Comparison of ENCODE assay signal across 19 cellular contexts in the genomic region with DNA sequence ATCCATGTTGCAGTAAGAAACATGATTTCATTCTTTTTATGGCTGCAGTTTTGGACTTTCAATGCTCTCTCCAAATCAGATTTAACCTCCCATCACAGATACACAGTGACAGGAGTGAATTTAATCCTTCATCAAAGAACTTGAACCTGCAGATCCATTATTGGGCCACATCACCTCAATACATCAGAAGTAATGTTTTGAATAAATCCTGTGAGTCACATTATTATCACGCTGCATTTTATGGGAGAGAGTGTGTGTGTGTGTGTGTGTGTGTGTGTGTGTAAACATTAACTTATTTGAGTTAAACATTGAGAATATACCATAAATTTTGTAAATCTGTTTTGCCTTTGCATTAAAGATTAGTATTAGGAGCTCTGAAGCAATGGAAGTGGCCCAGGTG.
"Had no signal": no experiment of that assay in that cellular context is flagged by ENCODE, and none has a peak within 500 bp of the region (broad histone marks: within the 10 kb centered on the region; RNA-seq: fewer than 3 reads in every experiment).

No MANE protein-coding gene starts in this region.

- H3K9me3 ChIP-seq: gastroesophageal sphincter, heart right ventricle, psoas muscle, SK-N-SH, tibial artery had no signal

- H3K27ac ChIP-seq: gastroesophageal sphincter, heart right ventricle, psoas muscle, tibial artery had no signal

- ATAC-seq: esophagus mucosa, gastroesophageal sphincter, heart right ventricle, left ventricle myocardium superior, psoas muscle, sciatic nerve had no signal

- H3K9ac ChIP-seq: SK-N-SH had no signal

- H3K4me1 ChIP-seq: psoas muscle had no signal

- H3K4me2 ChIP-seq: SK-N-SH had no signal

- H3K4me3 ChIP-seq: gastroesophageal sphincter, heart right ventricle, psoas muscle, tibial artery had no signal

- H3K36me3 ChIP-seq: gastroesophageal sphincter, heart right ventricle, tibial artery had no signal

- H3K27me3 ChIP-seq: gastroesophageal sphincter, heart right ventricle, tibial artery had no signal

- H3K9me3 Mint-ChIP-seq: activated CD4-positive, alpha-beta T cell treated with anti-CD3 and anti-CD28 coated beads, Interleukin-2, amount 10 ng/mL, durations not matched to agents 7 days and 5 days; activated naive CD4-positive, alpha-beta T cell treated with anti-CD3 and anti-CD28 coated beads, Interleukin-2, amount 10 ng/mL, durations not matched to agents 7 days and 5 days; activated T-helper 2 cell treated with anti-CD3 and anti-CD28 coated beads, Interferon-gamma antibody, Interleukin-2, Interleukin-4, amounts not matched to agents 10 μg/mL and 5 μg/mL and 100 μg/mL, durations not matched to agents 14 hours and 24 hours and 36 hours; immature natural killer cell had no signal

- DNase-seq: activated CD4-positive, alpha-beta T cell treated with anti-CD3 and anti-CD28 coated beads, Interleukin-2, amount 10 ng/mL, durations not matched to agents 7 days and 5 days; activated naive CD4-positive, alpha-beta T cell treated with anti-CD3 and anti-CD28 coated beads, Interleukin-2, amount 10 ng/mL, durations not matched to agents 7 days and 5 days; amniotic stem cell; effector CD8-positive, alpha-beta T cell; heart right ventricle; immature natural killer cell; kidney glomerular epithelial cell; left ventricle myocardium superior; psoas muscle; SK-N-SH; stimulated activated CD4-positive, alpha-beta T cell treated with anti-CD3 and anti-CD28 coated beads, Interleukin-4, amount 100 ng/mL, for 4 hours; stimulated activated naive CD4-positive, alpha-beta T cell; substantia nigra; T-helper 9 cell; tibial artery had no signal

- H3K4me3 Mint-ChIP-seq: activated CD4-positive, alpha-beta T cell treated with anti-CD3 and anti-CD28 coated beads, Interleukin-2, amount 10 ng/mL, durations not matched to agents 7 days and 5 days; activated naive CD4-positive, alpha-beta T cell treated with anti-CD3 and anti-CD28 coated beads, Interleukin-2, amount 10 ng/mL, durations not matched to agents 7 days and 5 days; immature natural killer cell had no signal

- H3K27me3 Mint-ChIP-seq: activated CD4-positive, alpha-beta T cell treated with anti-CD3 and anti-CD28 coated beads, Interleukin-2, amount 10 ng/mL, durations not matched to agents 7 days and 5 days; activated naive CD4-positive, alpha-beta T cell treated with anti-CD3 and anti-CD28 coated beads, Interleukin-2, amount 10 ng/mL, durations not matched to agents 7 days and 5 days had no signal

- H3K9me2 ChIP-seq: SK-N-SH had no signal

- H3K27ac Mint-ChIP-seq: activated CD4-positive, alpha-beta T cell treated with anti-CD3 and anti-CD28 coated beads, Interleukin-2, amount 10 ng/mL, durations not matched to agents 7 days and 5 days; activated naive CD4-positive, alpha-beta T cell treated with anti-CD3 and anti-CD28 coated beads, Interleukin-2, amount 10 ng/mL, durations not matched to agents 7 days and 5 days; activated T-helper 2 cell treated with anti-CD3 and anti-CD28 coated beads, Interferon-gamma antibody, Interleukin-2, Interleukin-4, amounts not matched to agents 10 μg/mL and 5 μg/mL and 100 μg/mL, durations not matched to agents 14 hours and 24 hours and 36 hours; immature natural killer cell had no signal
